1 cellular context compared by ENCODE assay signal in genomic region chr16:58366247-58367031, GRCh38.
TF ChIP-seq lines count a peak whose summit lies in the region.

No MANE protein-coding gene starts in this region.

TF ChIP-seq in K562, 482 proteins besides CTCF, POLR2A, EP300 and RAD21 (continued from another document and continues in another):
- TF ChIP-seq C11orf30 (IDR thresholded peaks at IDR 0.05; ENCODE audit: low read depth), result peak; percentile 65
- TF ChIP-seq ADNP (tag; IDR thresholded peaks at IDR 0.05), result no peak
- TF ChIP-seq PKNOX1 (IDR thresholded peaks at IDR 0.05), result peak; percentile 40
- no peak for TF ChIP-seq HDAC3 (IDR thresholded peaks at IDR 0.05; ENCODE audit: borderline replicate concordance, partially characterized antibody)
- TF ChIP-seq CBX5 (IDR thresholded peaks at IDR 0.05; ENCODE audit: borderline replicate concordance, low read depth), result no peak
- TF ChIP-seq ARID1B (IDR thresholded peaks at IDR 0.05), result peak; percentile 60
- no peak for TF ChIP-seq PREB (CRISPR knock-in tag; IDR thresholded peaks at IDR 0.05)
- TF ChIP-seq DEAF1 (CRISPR knock-in tag; IDR thresholded peaks at IDR 0.05), result no peak
- peak; percentile 81 for TF ChIP-seq MAFG (tag; conservative IDR thresholded peaks at IDR 0.05)
- peak; percentile 64; the same call in 1 of the 2 replicates for TF ChIP-seq TOE1 (IDR thresholded peaks at IDR 0.05; ENCODE audit: borderline replicate concordance)
- no peak for TF ChIP-seq TOE1 (CRISPR knock-in tag; IDR thresholded peaks at IDR 0.05; ENCODE audit: borderline replicate concordance, low read depth)
- TF ChIP-seq ELK3 (CRISPR knock-in tag; IDR thresholded peaks at IDR 0.05), result no peak
- TF ChIP-seq E2F3 (CRISPR knock-in tag; IDR thresholded peaks at IDR 0.05), result no peak
- 0 out of 2 replicates have a peak, but pooled peaks have one; percentile 17 for TF ChIP-seq JUNB (CRISPR knock-in tag; conservative IDR thresholded peaks at IDR 0.05)
- TF ChIP-seq ARID3B (CRISPR knock-in tag; IDR thresholded peaks at IDR 0.05; ENCODE audit: borderline replicate concordance), result no peak
- no peak for TF ChIP-seq CBFA2T2 (conservative IDR thresholded peaks at IDR 0.05)
- no peak for TF ChIP-seq SMARCB1 (IDR thresholded peaks at IDR 0.05; ENCODE audit: insufficient read length, low read depth)
- peak; percentile 91 for TF ChIP-seq ATF3 (IDR thresholded peaks at IDR 0.05)
- 0 out of 2 replicates have a peak, but pooled peaks have one; percentile 46 for TF ChIP-seq ATF3 (CRISPR knock-in tag; conservative IDR thresholded peaks at IDR 0.05)
- no peak for TF ChIP-seq PML (IDR thresholded peaks at IDR 0.05; ENCODE audit: low read length)
- TF ChIP-seq FOSL1 (tag; conservative IDR thresholded peaks at IDR 0.05), result peak; percentile 98
- no peak for TF ChIP-seq ZNF76 (CRISPR knock-in tag; IDR thresholded peaks at IDR 0.05; ENCODE audit: borderline replicate concordance)
- peak; percentile 69 for TF ChIP-seq MAFK (IDR thresholded peaks at IDR 0.05; ENCODE audit: low read length)
- TF ChIP-seq FOXP1 (CRISPR knock-in tag; IDR thresholded peaks at IDR 0.05), result no peak
- TF ChIP-seq NFRKB (IDR thresholded peaks at IDR 0.05; ENCODE audit: low read depth), result no peak
- no peak for TF ChIP-seq SRSF1 (IDR thresholded peaks at IDR 0.05; ENCODE audit: low read depth, low read length)
- no peak for TF ChIP-seq RBM25 (IDR thresholded peaks at IDR 0.05; ENCODE audit: low read depth, low read length, severe bottlenecking)
- TF ChIP-seq PBX2 (CRISPR knock-in tag; IDR thresholded peaks at IDR 0.05; ENCODE audit: low read depth), result no peak
- TF ChIP-seq PBX2 (tag; conservative IDR thresholded peaks at IDR 0.05; ENCODE audit: low read depth), result peak; percentile 72
- TF ChIP-seq ZFP30 (CRISPR knock-in tag; IDR thresholded peaks at IDR 0.05; ENCODE audit: borderline replicate concordance), result no peak
- no peak for TF ChIP-seq STAG1 (CRISPR knock-in tag; IDR thresholded peaks at IDR 0.05; ENCODE audit: borderline replicate concordance)
- TF ChIP-seq FOXJ2 (tag; IDR thresholded peaks at IDR 0.05), result peak; percentile 61; the same call in 1 of the 2 replicates
- no peak for TF ChIP-seq ZNF174 (CRISPR knock-in tag; IDR thresholded peaks at IDR 0.05)
- no peak for TF ChIP-seq ZNF512 (tag; IDR thresholded peaks at IDR 0.05)
- TF ChIP-seq DPF2 (IDR thresholded peaks at IDR 0.05), result 0 out of 2 replicates have a peak, but pooled peaks have one; percentile 42
- TF ChIP-seq TRIM24 (IDR thresholded peaks at IDR 0.05), result peak in 1 of 2 experiments; percentile 57; a peak in 1 of 4 replicates
- 0 out of 4 replicates have a peak, but pooled peaks of 1 of the 2 experiments have one; percentile 41 for TF ChIP-seq ZNF639 (CRISPR knock-in tag; conservative IDR thresholded peaks at IDR 0.05 in 1 of 2, IDR thresholded peaks at IDR 0.05 in 1 of 2)
- TF ChIP-seq RCOR1 (IDR thresholded peaks at IDR 0.05; ENCODE audit: borderline replicate concordance in 1 of 2, low read depth in 2 of 2, low read length in 2 of 2), result peak in 1 of 2 experiments; percentile 56; a peak in 1 of 4 replicates
- TF ChIP-seq ZNF274 (IDR thresholded peaks at IDR 0.05; ENCODE audit: borderline replicate concordance, low read depth, low read length), result no peak
- no peak for TF ChIP-seq ZNF584 (CRISPR knock-in tag; IDR thresholded peaks at IDR 0.05; ENCODE audit: low read depth)
- TF ChIP-seq TAF1 (IDR thresholded peaks at IDR 0.05; ENCODE audit: control insufficient read depth, extremely low read depth, insufficient read depth, low read length, severe bottlenecking), result no peak
- TF ChIP-seq ZBTB49 (CRISPR knock-in tag; IDR thresholded peaks at IDR 0.05; ENCODE audit: borderline replicate concordance), result no peak
- TF ChIP-seq ZNF511 (CRISPR knock-in tag; IDR thresholded peaks at IDR 0.05), result no peak
- peak; percentile 20 to 62; a peak in 2 of 4 replicates for TF ChIP-seq MNT (conservative IDR thresholded peaks at IDR 0.05)
- peak; percentile 85 for TF ChIP-seq JUN (IDR thresholded peaks at IDR 0.05; ENCODE audit: borderline replicate concordance, low read depth, low read length)
- TF ChIP-seq JUN (CRISPR knock-in tag; IDR thresholded peaks at IDR 0.05; ENCODE audit: borderline replicate concordance), result no peak
- TF ChIP-seq FOS (IDR thresholded peaks at IDR 0.05; ENCODE audit: extremely low read depth, insufficient read length), result peak; percentile 12
